In the genomic region with DNA sequence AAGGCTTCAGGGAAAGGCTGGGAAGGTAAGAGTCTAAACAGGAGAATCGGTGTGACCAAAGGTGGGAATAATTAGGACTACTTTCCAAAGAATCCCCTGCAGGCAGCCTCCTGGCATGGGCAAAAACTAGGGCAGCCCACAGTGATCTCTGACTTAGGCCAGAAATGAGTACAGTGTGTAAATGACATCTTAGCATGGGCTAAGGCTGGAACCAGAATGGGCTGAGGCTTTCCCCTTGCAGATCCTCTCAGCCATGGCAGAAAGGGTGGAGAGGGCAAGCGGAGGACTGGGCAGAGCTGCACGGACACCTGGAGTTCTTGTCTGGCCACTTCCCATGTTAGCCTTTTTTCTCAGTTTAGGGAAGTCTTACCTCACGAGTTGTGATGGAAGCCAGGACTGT, we compare ENCODE assay signal across 29 cellular contexts.
"Had no signal": no experiment of that assay in that cellular context is flagged by ENCODE, and none has a peak within 500 bp of the region (broad histone marks: within the 10 kb centered on the region; RNA-seq: fewer than 3 reads in every experiment).

No MANE protein-coding gene starts in this region.

- H3K4me1 Mint-ChIP-seq: activated CD4-positive, alpha-beta T cell treated with anti-CD3 and anti-CD28 coated beads for 36 hours; activated CD4-positive, alpha-beta T cell treated with anti-CD3 and anti-CD28 coated beads, Interleukin-2, amount 10 ng/mL, durations not matched to agents 24 days and 14 days; activated T-helper 17 cell treated with anti-CD3 and anti-CD28 coated beads, Interleukin-2, amount 50 U/mL, for 72 hours; central memory CD8-positive, alpha-beta T cell had no signal

- H3K27ac Mint-ChIP-seq: activated CD4-positive, alpha-beta memory T cell treated with anti-CD3 and anti-CD28 coated beads for 36 hours; activated CD4-positive, alpha-beta T cell treated with anti-CD3 and anti-CD28 coated beads for 36 hours; activated CD4-positive, alpha-beta T cell treated with anti-CD3 and anti-CD28 coated beads, Interleukin-2, amount 10 ng/mL, durations not matched to agents 24 days and 14 days; activated naive CD8-positive, alpha-beta T cell; activated T-cell treated with anti-CD3 and anti-CD28 coated beads, Interleukin-2, amount 50 U/mL, for 24 hours; activated T-cell treated with anti-CD3 and anti-CD28 coated beads, Interleukin-2, amount 50 U/mL, for 72 hours; activated T-helper 17 cell treated with anti-CD3 and anti-CD28 coated beads, Interleukin-2, amount 50 U/mL, for 72 hours; dendritic cell treated with granulocyte-macrophage colony-stimulating factor and Interleukin-4, amounts not matched to agents 40 ng/mL and 50 ng/mL, for 4 days; endodermal cell had no signal

- H3K9me3 ChIP-seq: colonic mucosa, gastrocnemius medialis, heart left ventricle had no signal

- DNase-seq: activated CD4-positive, alpha-beta memory T cell treated with anti-CD3 and anti-CD28 coated beads for 36 hours; activated CD4-positive, alpha-beta T cell treated with anti-CD3 and anti-CD28 coated beads for 36 hours; activated CD4-positive, alpha-beta T cell treated with anti-CD3 and anti-CD28 coated beads, Interleukin-2, amount 10 ng/mL, durations not matched to agents 24 days and 14 days; activated CD4-positive, CD25-positive, alpha-beta regulatory T cell; activated CD4-positive, CD25-positive, alpha-beta regulatory T cell treated with anti-CD3 and anti-CD28 coated beads, Interleukin-2, amount 50 U/mL, for 72 hours; activated CD8-positive, alpha-beta memory T cell treated with anti-CD3 and anti-CD28 coated beads, Interleukin-2, amount 50 U/mL, for 48 hours; activated effector memory CD4-positive, alpha-beta T cell treated with Interleukin-2 at 50 U/mL for 16 hours; activated gamma-delta T cell treated with Interleukin-2 at 50 U/mL for 16 hours; activated naive CD4-positive, alpha-beta T cell treated with anti-CD3 and anti-CD28 coated beads, Interleukin-2, amount 50 U/mL, for 16 hours; activated naive CD4-positive, alpha-beta T cell treated with Interleukin-2 at 50 U/mL for 16 hours; activated T-cell treated with anti-CD3 and anti-CD28 coated beads for 4 hours; activated T-cell treated with anti-CD3 and anti-CD28 coated beads, Interleukin-2, amount 50 U/mL, for 24 hours; activated T-cell treated with anti-CD3 and anti-CD28 coated beads, Interleukin-2, amount 50 U/mL, for 72 hours; amniotic stem cell; anterior cingulate cortex; colonic mucosa; effector memory CD4-positive, alpha-beta T cell; gastrocnemius medialis; glutamatergic neuron; heart left ventricle; T-helper 2 cell had no signal

- H3K9me3 Mint-ChIP-seq: activated CD4-positive, alpha-beta memory T cell treated with anti-CD3 and anti-CD28 coated beads for 36 hours; activated CD4-positive, alpha-beta T cell treated with anti-CD3 and anti-CD28 coated beads, Interleukin-2, amount 10 ng/mL, durations not matched to agents 24 days and 14 days; activated T-cell treated with anti-CD3 and anti-CD28 coated beads, Interleukin-2, amount 50 U/mL, for 24 hours; activated T-cell treated with anti-CD3 and anti-CD28 coated beads, Interleukin-2, amount 50 U/mL, for 72 hours; activated T-helper 17 cell treated with anti-CD3 and anti-CD28 coated beads, Interleukin-2, amount 50 U/mL, for 72 hours; central memory CD8-positive, alpha-beta T cell; dendritic cell treated with granulocyte-macrophage colony-stimulating factor and Interleukin-4, amounts not matched to agents 40 ng/mL and 50 ng/mL, for 4 days; endodermal cell had no signal

- H3K36me3 Mint-ChIP-seq: activated CD4-positive, alpha-beta memory T cell treated with anti-CD3 and anti-CD28 coated beads for 36 hours; activated naive CD8-positive, alpha-beta T cell had no signal

- H3K4me3 Mint-ChIP-seq: activated CD4-positive, alpha-beta memory T cell treated with anti-CD3 and anti-CD28 coated beads for 36 hours; activated CD4-positive, alpha-beta T cell treated with anti-CD3 and anti-CD28 coated beads for 36 hours; activated CD4-positive, alpha-beta T cell treated with anti-CD3 and anti-CD28 coated beads, Interleukin-2, amount 10 ng/mL, durations not matched to agents 24 days and 14 days; activated naive CD8-positive, alpha-beta T cell; activated T-cell treated with anti-CD3 and anti-CD28 coated beads, Interleukin-2, amount 50 U/mL, for 24 hours; activated T-cell treated with anti-CD3 and anti-CD28 coated beads, Interleukin-2, amount 50 U/mL, for 72 hours; activated T-helper 17 cell treated with anti-CD3 and anti-CD28 coated beads, Interleukin-2, amount 50 U/mL, for 72 hours; central memory CD8-positive, alpha-beta T cell; dendritic cell treated with granulocyte-macrophage colony-stimulating factor and Interleukin-4, amounts not matched to agents 40 ng/mL and 50 ng/mL, for 4 days; endodermal cell had no signal

- H3K27me3 Mint-ChIP-seq: activated CD4-positive, alpha-beta T cell treated with anti-CD3 and anti-CD28 coated beads, Interleukin-2, amount 10 ng/mL, durations not matched to agents 24 days and 14 days had no signal

- H3K27ac ChIP-seq: brain microvascular endothelial cell, colonic mucosa, gastrocnemius medialis, heart left ventricle had no signal

- ATAC-seq: activated CD4-positive, alpha-beta T cell treated with anti-CD3 and anti-CD28 coated beads for 36 hours; activated T-cell treated with anti-CD3 and anti-CD28 coated beads, Interleukin-2, amount 50 U/mL, for 72 hours; activated T-helper 17 cell treated with anti-CD3 and anti-CD28 coated beads, Interleukin-2, amount 50 U/mL, for 72 hours; esophagus mucosa; gastrocnemius medialis; heart left ventricle had no signal

- H3K4me1 ChIP-seq: colonic mucosa, gastrocnemius medialis, heart left ventricle had no signal

- H3K27me3 ChIP-seq: brain microvascular endothelial cell, colonic mucosa, gastrocnemius medialis had no signal

- H3K36me3 ChIP-seq: brain microvascular endothelial cell, colonic mucosa, gastrocnemius medialis, heart left ventricle had no signal

- H3K4me3 ChIP-seq: colonic mucosa, dorsolateral prefrontal cortex, gastrocnemius medialis, heart left ventricle had no signal
